ENCODE assay signal across 9 cellular contexts in the genomic region with DNA sequence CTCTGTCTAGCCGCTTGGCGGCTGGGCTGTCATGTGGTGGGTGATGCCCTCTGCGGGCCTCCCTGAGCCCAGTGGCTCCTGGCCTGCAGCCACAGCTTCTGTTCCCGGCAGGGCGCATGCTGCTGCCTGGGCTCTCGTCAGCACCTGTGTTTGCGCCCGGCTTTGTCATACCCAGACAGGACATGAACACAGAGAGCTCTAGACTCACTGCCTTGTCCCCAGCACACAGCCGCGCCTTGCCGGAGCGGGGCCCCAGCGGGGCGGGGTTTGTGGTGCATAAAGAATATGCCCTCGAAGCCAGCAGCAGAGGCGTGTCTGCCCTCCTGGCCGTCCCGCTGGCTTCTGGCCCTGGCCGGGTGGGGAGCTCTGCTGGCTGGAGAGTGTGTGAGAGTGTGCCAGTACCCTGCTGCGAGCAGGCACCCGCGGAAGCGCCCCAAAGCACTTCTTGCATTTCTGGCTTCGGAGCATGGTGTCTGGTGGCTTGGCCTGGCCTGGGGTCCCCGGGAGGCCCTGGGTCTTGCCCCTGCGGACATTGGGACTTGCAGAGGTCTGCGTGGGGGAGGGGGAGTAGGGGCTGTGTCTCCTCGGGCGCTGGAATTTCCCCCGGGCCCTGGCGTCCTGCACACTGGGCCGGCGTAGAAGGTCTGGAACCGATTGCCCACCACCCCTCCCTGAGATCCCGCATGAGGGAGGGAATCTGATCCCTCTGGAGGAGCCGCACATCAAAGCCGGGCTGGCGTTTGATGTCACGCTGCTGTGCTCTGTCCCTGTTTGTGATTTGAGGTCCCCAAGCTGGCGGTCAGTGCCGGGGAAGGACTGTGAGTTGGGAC. TPM values are rescaled to one million over a fixed set of nuclear protein-coding genes. Genes with fewer than 3 reads are reported as not detected.
DNase-seq lines count a peak whose midpoint lies in the region; ATAC-seq, FAIRE-seq and TF ChIP-seq lines count a peak whose summit lies in the region.
"Had no signal": no experiment of that assay in that cellular context is flagged by ENCODE, and none has a peak within 500 bp of the region (broad histone marks: within the 10 kb centered on the region; RNA-seq: fewer than 3 reads in every experiment).

No MANE protein-coding gene starts in this region.

- H3K36me3 ChIP-seq in mammary epithelial cell (ENCODE audit: insufficient read depth, low read length) = no peaks in the 10 kb centered on the region
- H3K36me3 ChIP-seq in keratinocyte (ENCODE audit: control insufficient read depth in 2 of 2, extremely low read depth in 1 of 2, insufficient read depth in 2 of 2, low read length in 2 of 2) = peaks cover 0 to 3% of the 10 kb centered on the region in 2 experiments
- H3K36me3 ChIP-seq in suprapubic skin = peaks cover 20% of the 10 kb centered on the region
- H3K36me3 ChIP-seq in OCI-LY7 (ENCODE audit: insufficient read depth, low read length) = peaks cover 12% of the 10 kb centered on the region; the same call in 1 of the 2 replicates

- DNase-seq in M059J (ENCODE audit: low read depth) = peak; percentile 91
- DNase-seq in mammary epithelial cell = peak; percentile 81
- no peak for DNase-seq in keratinocyte (ENCODE audit: low read depth, low spot score)
- peak in 1 of 2 donors; percentile 85 for DNase-seq in suprapubic skin (ENCODE audit: low spot score in 2 of 2)
- no peak for DNase-seq in D721Med (ENCODE audit: insufficient read length, low spot score)
- no peak for DNase-seq in NOMO-1 treated with dmso at 0.1 percent for 144 hours (lab: John Stamatoyannopoulos, UW; ENCODE audit: unreplicated experiment)
- no peak for DNase-seq in OCI-LY7 (ENCODE audit: low spot score)

- WGBS in mammary epithelial cell (ENCODE audit: low coverage, missing lambda C conversion rate) = 18% methylated on average over 32 of the region's 41 CpGs
- 34% methylated on average over 19 of the region's 41 CpGs for WGBS in suprapubic skin

- no peaks in the 10 kb centered on the region for H3K9me1 ChIP-seq in keratinocyte (ENCODE audit: control insufficient read depth, extremely low read depth, insufficient read depth, low read length)

- H3K27ac ChIP-seq in mammary epithelial cell (ENCODE audit: insufficient read depth, low read depth, low read length) (no peak overlapping the region), keratinocyte (ENCODE audit: control insufficient read depth, insufficient read depth, low read length) (no peak overlapping the region), suprapubic skin (peak overlapping the region; percentile 26), OCI-LY7 (ENCODE audit: low read depth, low read length, poor library complexity, severe bottlenecking) (no peak overlapping the region)

- POLR2A ChIA-PET in OCI-LY7 (lab: Charles Lee) = no interaction called here

- H3K4me2 ChIP-seq in mammary epithelial cell (ENCODE audit: insufficient read depth, low read depth, low read length) (peak overlapping the region; percentile 84), keratinocyte (ENCODE audit: control insufficient read depth, extremely low read depth, insufficient read depth, low read depth, low read length) (peak overlapping the region; percentile 62), OCI-LY7 (ENCODE audit: low read length) (no peak overlapping the region)

- no peak for TF ChIP-seq POLR2A in suprapubic skin (IDR thresholded peaks at IDR 0.05)

- FAIRE-seq in keratinocyte (lab: Jason Lieb, UNC) = no peak
- FAIRE-seq in D721Med (lab: Jason Lieb, UNC) = no peak

- peak overlapping the region in 1 of 3 experiments; percentile 6 for H3K4me3 ChIP-seq in mammary epithelial cell (replicated peaks in 1 of 3; ENCODE audit: insufficient read depth in 1 of 3, low read depth in 2 of 3, low read length in 3 of 3)
- H3K4me3 ChIP-seq in keratinocyte (ENCODE audit: control insufficient read depth in 2 of 3, extremely low read depth in 1 of 3, insufficient read depth in 2 of 3, low read depth in 1 of 3, low read length in 3 of 3) = no peak overlapping the region
- H3K4me3 ChIP-seq in suprapubic skin = peak overlapping the region; percentile 7
- H3K4me3 ChIP-seq in OCI-LY7 (ENCODE audit: low read depth, low read length, poor library complexity, severe bottlenecking) = no peak overlapping the region

- TF ChIP-seq CTCF in mammary epithelial cell (conservative IDR thresholded peaks at IDR 0.05 in 1 of 2, IDR thresholded peaks at IDR 0.05 in 1 of 2; ENCODE audit: extremely low read depth in 1 of 2, insufficient read depth in 1 of 2, low read depth in 1 of 2, low read length in 2 of 2) = no peak
- TF ChIP-seq CTCF in keratinocyte (optimal IDR thresholded peaks at IDR 0.05 in 1 of 3, IDR thresholded peaks at IDR 0.05 in 1 of 3, conservative IDR thresholded peaks at IDR 0.05 in 1 of 3; ENCODE audit: extremely low read depth in 1 of 3, insufficient read depth in 2 of 3, low read length in 3 of 3) = no peak
- no peak for TF ChIP-seq CTCF in suprapubic skin (IDR thresholded peaks at IDR 0.05)
- no peak for TF ChIP-seq CTCF in D721Med (IDR thresholded peaks at IDR 0.05; ENCODE audit: insufficient read depth, missing control alignments)
- TF ChIP-seq CTCF in OCI-LY7 (conservative IDR thresholded peaks at IDR 0.05; ENCODE audit: low read length) = no peak

- no peaks in the 10 kb centered on the region for H3K79me2 ChIP-seq in mammary epithelial cell (ENCODE audit: insufficient read depth, low read length)
- no peaks in the 10 kb centered on the region for H3K79me2 ChIP-seq in keratinocyte (ENCODE audit: control insufficient read depth, insufficient read depth, low read length)
- H3K79me2 ChIP-seq in OCI-LY7 (ENCODE audit: insufficient read depth, low read depth, low read length) = no peaks in the 10 kb centered on the region

- dilution Hi-C loops in mammary epithelial cell (cut with HindIII; ENCODE audit: low sequenced_read_pairs) (no loop called here), keratinocyte (cut with MboI; ENCODE audit: extremely low pct_ligation_motif_present, low sequenced_read_pairs) (no loop called here)

- H3K9me2 ChIP-seq in OCI-LY7 (ENCODE audit: insufficient read depth, low read length) = no peaks in the 10 kb centered on the region

- in situ Hi-C loops in mammary epithelial cell (cut with MboI; ENCODE audit: low sequenced_read_pairs in 2 of 2) = no loop called here

- CTCF ChIA-PET in mammary epithelial cell (lab: Charles Lee; ENCODE audit: low non-redundant PET) (no interaction called here), OCI-LY7 (lab: Charles Lee; ENCODE audit: unreplicated experiment) (no interaction called here)

- H3K27me3 ChIP-seq in mammary epithelial cell (ENCODE audit: insufficient read depth, low read length) = no peaks in the 10 kb centered on the region
- no peaks in the 10 kb centered on the region for H3K27me3 ChIP-seq in keratinocyte (ENCODE audit: control insufficient read depth, extremely low read depth, insufficient read depth, low read length)
- H3K27me3 ChIP-seq in suprapubic skin = no peaks in the 10 kb centered on the region

- H3K9me3 ChIP-seq in mammary epithelial cell (replicated peaks; ENCODE audit: insufficient read depth, low read length) (no peaks in the 10 kb centered on the region), keratinocyte (ENCODE audit: control insufficient read depth, low read depth, low read length) (no peaks in the 10 kb centered on the region), suprapubic skin (no peaks in the 10 kb centered on the region), OCI-LY7 (ENCODE audit: low read length) (no peaks in the 10 kb centered on the region)

- H3K9ac ChIP-seq in mammary epithelial cell (ENCODE audit: insufficient read depth, low read length) (no peak overlapping the region), keratinocyte (ENCODE audit: control insufficient read depth, extremely low read depth, insufficient read depth, low read length) (peak overlapping the region; percentile 15)

- intact Hi-C loops in mammary epithelial cell (cut with micrococcal nuclease) = no loop called here
- intact Hi-C loops in OCI-LY7 (cut with micrococcal nuclease; ENCODE audit: unreplicated experiment) = no loop called here

- peaks cover 24% of the 10 kb centered on the region for H3K4me1 ChIP-seq in mammary epithelial cell (ENCODE audit: insufficient read depth, low read length)
- peaks cover 14% of the 10 kb centered on the region for H3K4me1 ChIP-seq in keratinocyte (ENCODE audit: control insufficient read depth, extremely low read depth, insufficient read depth, low read length)
- H3K4me1 ChIP-seq in suprapubic skin = peaks cover 24% of the 10 kb centered on the region
- H3K4me1 ChIP-seq in OCI-LY7 (ENCODE audit: insufficient read depth, low read length, poor library complexity, severe bottlenecking) = no peaks in the 10 kb centered on the region

- no peak for TF ChIP-seq EP300 in suprapubic skin (IDR thresholded peaks at IDR 0.05)

- BruUV-seq in mammary epithelial cell (replicated peaks; lab: Mats Ljungman, UMichigan) (no TSS peak), OCI-LY7 (replicated peaks; lab: Mats Ljungman, UMichigan) (no TSS peak)

- no peak for ATAC-seq in GM19452 (IDR thresholded peaks at IDR 0.05; ENCODE audit: unreplicated experiment)

- H2AFZ ChIP-seq in mammary epithelial cell (ENCODE audit: low read depth, low read length) = no peak overlapping the region
- no peak overlapping the region for H2AFZ ChIP-seq in keratinocyte (ENCODE audit: control insufficient read depth, low read length)
- no peak overlapping the region for H2AFZ ChIP-seq in OCI-LY7 (ENCODE audit: low read length)

- no peaks in the 10 kb centered on the region for H4K20me1 ChIP-seq in mammary epithelial cell (ENCODE audit: insufficient read depth, low read length)
- no peaks in the 10 kb centered on the region for H4K20me1 ChIP-seq in keratinocyte (ENCODE audit: control insufficient read depth, extremely low read depth, insufficient read depth, low read length)
- H4K20me1 ChIP-seq in OCI-LY7 (ENCODE audit: insufficient read depth, low read length) = no peaks in the 10 kb centered on the region

RNA-seq across cellular contexts. Expression of gene ASPSCR1, which starts 14.5 kb away (rescaled TPM):
- total RNA-seq in M059J (2014; rRNA removed; shearing (Covaris generic)) = 27.4 and 33.0 TPM in 2 replicates
- total RNA-seq in mammary epithelial cell (10 to 100 TPM; 13.3 to 21.3 TPM), suprapubic skin (10 to 100 TPM; 17.9 to 25.6 (median 21.6) TPM), OCI-LY7 (2022) (77.8 and 81.8 TPM in 2 replicates)
- polyA plus RNA-seq in mammary epithelial cell (7.9 TPM), keratinocyte (5.2 to 8.3 TPM (median 6.7 TPM) in 3 replicates)
- polyA minus RNA-seq in mammary epithelial cell (28.0 TPM), keratinocyte (4.7 to 10.0 TPM (median 6.3 TPM) in 3 replicates)
- polyA plus RNA-seq in keratinocyte (2011; ENCODE audit: low read depth) = 5.0 TPM
- polyA plus RNA-seq in keratinocyte (2011; cell fraction: cytosol; rRNA removed) = 3.0 and 9.1 TPM in 2 replicates
- 8.5 and 12.9 TPM in 2 replicates for polyA plus RNA-seq in keratinocyte (2011; cell fraction: nucleus; rRNA removed)
- polyA plus RNA-seq in keratinocyte (2012; ENCODE audit: low replicate concordance) = 11.5 TPM in 2 replicates
- polyA minus RNA-seq in keratinocyte (2011; cell fraction: cytosol; rRNA and poly(A)+ RNA removed) = 24.2 TPM
- 6.4 and 8.9 TPM in 2 replicates for polyA minus RNA-seq in keratinocyte (2011; cell fraction: nucleus; rRNA and poly(A)+ RNA removed)
- 66.7 and 89.1 TPM in 2 replicates for total RNA-seq in OCI-LY7 (2014; rRNA removed; shearing (Covaris generic))

RNA-seq across cellular contexts. Expression of gene CENPX, which starts 30.8 kb away (rescaled TPM):
- total RNA-seq in M059J (2014; rRNA removed; shearing (Covaris generic)) = 121 and 155 TPM in 2 replicates
- total RNA-seq in mammary epithelial cell (10 to 100 TPM in 1 of 2 donors, 1 to 10 TPM in 1; 6.8 to 62.8 TPM), suprapubic skin (10 to 100 TPM; 75.8 to 81.6 (median 76.8) TPM), OCI-LY7 (2022) (107 and 130 TPM in 2 replicates)
- polyA plus RNA-seq in mammary epithelial cell (102 TPM), keratinocyte (38.3 to 52.0 TPM (median 48.2 TPM) in 3 replicates)
- polyA minus RNA-seq in mammary epithelial cell (9.9 TPM), keratinocyte (7.8 to 10.6 TPM (median 9.1 TPM) in 3 replicates)
- 4.8 TPM for polyA plus RNA-seq in keratinocyte (2011; ENCODE audit: low read depth)
- polyA plus RNA-seq in keratinocyte (2011; cell fraction: cytosol; rRNA removed) = 19.8 and 41.7 TPM in 2 replicates
- 19.4 and 20.6 TPM in 2 replicates for polyA plus RNA-seq in keratinocyte (2011; cell fraction: nucleus; rRNA removed)
- polyA plus RNA-seq in keratinocyte (2012; ENCODE audit: low replicate concordance) = 24.4 and 64.8 TPM in 2 replicates
- polyA minus RNA-seq in keratinocyte (2011; cell fraction: cytosol; rRNA and poly(A)+ RNA removed) = 30.5 TPM
- polyA minus RNA-seq in keratinocyte (2011; cell fraction: nucleus; rRNA and poly(A)+ RNA removed) = 5.0 and 6.1 TPM in 2 replicates
- total RNA-seq in OCI-LY7 (2014; rRNA removed; shearing (Covaris generic)) = 249 and 251 TPM in 2 replicates

RNA-seq across cellular contexts. Expression of gene NOTUM, which starts 30.9 kb away (rescaled TPM):
- total RNA-seq in M059J (2014; rRNA removed; shearing (Covaris generic)) = 3.0 and 3.2 TPM in 2 replicates
- not detected for total RNA-seq in mammary epithelial cell
- 0.02 TPM for polyA plus RNA-seq in mammary epithelial cell
- not detected for polyA minus RNA-seq in mammary epithelial cell
- not detected in 3 replicates for polyA plus RNA-seq in keratinocyte
- not detected for polyA plus RNA-seq in keratinocyte (2011; ENCODE audit: low read depth)
- polyA plus RNA-seq in keratinocyte (2011; cell fraction: cytosol; rRNA removed) = not detected in 2 replicates
- not detected in 2 replicates for polyA plus RNA-seq in keratinocyte (2011; cell fraction: nucleus; rRNA removed)
- polyA plus RNA-seq in keratinocyte (2012; ENCODE audit: low replicate concordance) = not detected in 2 replicates
- not detected in 3 replicates for polyA minus RNA-seq in keratinocyte
- not detected for polyA minus RNA-seq in keratinocyte (2011; cell fraction: cytosol; rRNA and poly(A)+ RNA removed)
- polyA minus RNA-seq in keratinocyte (2011; cell fraction: nucleus; rRNA and poly(A)+ RNA removed) = not detected in 2 replicates
- 10 to 100 TPM in 1 of 4 donors, 1 to 10 TPM in 3; 1.1 to 11.5 (median 1.5) TPM for total RNA-seq in suprapubic skin
- 3.6 and 4.4 TPM in 2 replicates for total RNA-seq in OCI-LY7 (2014; rRNA removed; shearing (Covaris generic))
- total RNA-seq in OCI-LY7 (2022) = 0.88 and 1.9 TPM in 2 replicates
- total RNA-seq: mononuclear cell had no signal

RNA-seq across cellular contexts. Expression of gene LRRC45, which starts 31.2 kb away (rescaled TPM):
- 6.2 and 20.8 TPM in 2 replicates for total RNA-seq in M059J (2014; rRNA removed; shearing (Covaris generic))
- 10 to 100 TPM in 1 of 2 donors, 1 to 10 TPM in 1; 4.5 to 10.9 TPM for total RNA-seq in mammary epithelial cell
- polyA plus RNA-seq in mammary epithelial cell = 6.8 TPM
- polyA minus RNA-seq in mammary epithelial cell = 4.7 TPM
- 2.5 to 3.6 TPM (median 2.9 TPM) in 3 replicates for polyA plus RNA-seq in keratinocyte
- 1.1 TPM for polyA plus RNA-seq in keratinocyte (2011; ENCODE audit: low read depth)
- 0.61 and 1.4 TPM in 2 replicates for polyA plus RNA-seq in keratinocyte (2011; cell fraction: cytosol; rRNA removed)
- polyA plus RNA-seq in keratinocyte (2011; cell fraction: nucleus; rRNA removed) = 5.7 and 7.1 TPM in 2 replicates
- 1.2 and 3.5 TPM in 2 replicates for polyA plus RNA-seq in keratinocyte (2012; ENCODE audit: low replicate concordance)
- polyA minus RNA-seq in keratinocyte = 1.5 to 2.5 TPM (median 2.3 TPM) in 3 replicates
- 3.1 TPM for polyA minus RNA-seq in keratinocyte (2011; cell fraction: cytosol; rRNA and poly(A)+ RNA removed)
- 1.5 and 3.7 TPM in 2 replicates for polyA minus RNA-seq in keratinocyte (2011; cell fraction: nucleus; rRNA and poly(A)+ RNA removed)
- total RNA-seq in suprapubic skin = 10 to 100 TPM; 14.1 to 18.7 (median 15.4) TPM
- total RNA-seq in OCI-LY7 (2014; rRNA removed; shearing (Covaris generic)) = 52.0 and 62.6 TPM in 2 replicates
- 40.9 and 41.2 TPM in 2 replicates for total RNA-seq in OCI-LY7 (2022)

RNA-seq across cellular contexts. Expression of gene RAC3, which starts 39.6 kb away (rescaled TPM):
- total RNA-seq in M059J (2014; rRNA removed; shearing (Covaris generic)) = 16.4 and 19.8 TPM in 2 replicates
- total RNA-seq in mammary epithelial cell (1 to 10 TPM; 6.7 to 8.0 TPM), suprapubic skin (10 to 100 TPM; 13.7 to 34.1 (median 14.8) TPM), OCI-LY7 (2022) (15.1 and 16.4 TPM in 2 replicates)
- polyA plus RNA-seq in mammary epithelial cell (18.4 TPM), keratinocyte (10.2 to 23.0 TPM (median 12.3 TPM) in 3 replicates)
- polyA minus RNA-seq in mammary epithelial cell (12.0 TPM), keratinocyte (3.7 to 34.6 TPM (median 7.4 TPM) in 3 replicates)
- polyA plus RNA-seq in keratinocyte (2011; ENCODE audit: low read depth) = 1.6 TPM
- 8.5 and 23.2 TPM in 2 replicates for polyA plus RNA-seq in keratinocyte (2011; cell fraction: cytosol; rRNA removed)
- 8.9 and 15.0 TPM in 2 replicates for polyA plus RNA-seq in keratinocyte (2011; cell fraction: nucleus; rRNA removed)
- polyA plus RNA-seq in keratinocyte (2012; ENCODE audit: low replicate concordance) = 4.1 and 10.1 TPM in 2 replicates
- polyA minus RNA-seq in keratinocyte (2011; cell fraction: cytosol; rRNA and poly(A)+ RNA removed) = 31.1 TPM
- polyA minus RNA-seq in keratinocyte (2011; cell fraction: nucleus; rRNA and poly(A)+ RNA removed) = 3.2 and 5.4 TPM in 2 replicates
- 15.7 and 24.4 TPM in 2 replicates for total RNA-seq in OCI-LY7 (2014; rRNA removed; shearing (Covaris generic))

Comparison
In these comparisons a context has a peak if more than half of its experiments do, and no peak if none do; other contexts are left out.
1. DNase-seq: peak in M059J (single experiment) and mammary epithelial cell (single experiment); none in keratinocyte (single experiment), D721Med (single experiment), NOMO-1 treated with dmso at 0.1 percent for 144 hours (single experiment) and OCI-LY7 (single experiment).